In genomic region chr7:106984034-106984433, GRCh38 we compare ENCODE assay signal across 8 cellular contexts.
"Had no signal": no experiment of that assay in that cellular context is flagged by ENCODE, and none has a peak within 500 bp of the region (broad histone marks: within the 10 kb centered on the region; RNA-seq: fewer than 3 reads in every experiment).

No MANE protein-coding gene starts in this region.

- DNase-seq: GDM1, GF-D8 had no signal

- ATAC-seq: GM12878 had no signal

- FAIRE-seq: G401.6, GM12878, GM12891, GM12892, GM18507, GM19239 had no signal

- H3K4me3 ChIP-seq: GM12878 had no signal
